In the genomic region with DNA sequence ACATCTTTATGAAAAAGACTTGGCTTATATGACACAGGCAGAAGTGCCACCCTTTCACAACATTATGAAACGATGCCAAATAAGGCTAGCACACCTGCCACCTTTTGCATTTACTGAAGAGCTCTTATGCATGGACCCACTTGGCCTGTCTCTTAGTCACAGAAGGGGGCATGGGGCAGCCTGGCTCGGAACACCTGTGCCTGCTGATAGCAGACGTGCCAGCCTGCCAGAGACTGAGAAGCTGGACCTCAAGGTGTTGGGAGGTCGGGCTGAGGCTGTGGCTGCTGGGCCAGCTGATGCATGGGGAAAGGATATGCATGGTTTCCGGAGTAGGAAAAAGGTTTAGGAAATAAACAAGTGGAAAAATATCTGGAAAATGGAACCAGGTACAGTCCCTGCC, we compare ENCODE assay signal across 16 cellular contexts. TPM values are rescaled to one million over a fixed set of nuclear protein-coding genes. Genes with fewer than 3 reads are reported as not detected.
DNase-seq lines count a peak whose midpoint lies in the region; ATAC-seq and TF ChIP-seq lines count a peak whose summit lies in the region.
"Had no signal": no experiment of that assay in that cellular context is flagged by ENCODE, and none has a peak within 500 bp of the region (broad histone marks: within the 10 kb centered on the region; RNA-seq: fewer than 3 reads in every experiment).

No MANE protein-coding gene starts in this region.

- WGBS in heart right ventricle, 2 donors = 57 to 58% methylated on average over 5 of the region's 5 CpGs
- WGBS in right cardiac atrium = 59% methylated on average over 5 of the region's 5 CpGs
- 70% methylated on average over 5 of the region's 5 CpGs for WGBS in hepatocyte (ENCODE audit: low lambda C conversion rate, missing lambda C conversion rate)

- H3K27ac ChIP-seq in heart right ventricle (peak overlapping the region in 6 of 10 donors; percentile 19 to 89 (median 84)), right cardiac atrium (ENCODE audit: low read length) (no peak overlapping the region), hepatocyte (peak overlapping the region; percentile 93), vagina (peak overlapping the region; percentile 16)
- H3K27ac ChIP-seq: A549, epithelial cell of prostate had no signal

- DNase-seq in heart right ventricle (no peak), right cardiac atrium (no peak), NCI-H345 treated with DMSO at 0.1 percent for 48 hours (lab: John Stamatoyannopoulos, UW; ENCODE audit: unreplicated experiment) (peak; percentile 97), hepatocyte (ENCODE audit: low spot score) (no peak), vagina (ENCODE audit: extremely low spot score in 2 of 2) (peak in 1 of 2 donors; percentile 76), BE2C (no peak), H4 (ENCODE audit: low spot score) (no peak)
- DNase-seq in effector memory CD8-positive, alpha-beta T cell = no peak
- DNase-seq: activated T-cell treated with anti-CD3 and anti-CD28 coated beads, Interleukin-2, amount 50 U/mL, for 24 hours; Caco-2; NCI-H1694 treated with DMSO at 0.1 percent for 48 hours; stimulated activated naive CD4-positive, alpha-beta T cell had no signal

- TF ChIP-seq CTCF in heart right ventricle (IDR thresholded peaks at IDR 0.05) (no peak), hepatocyte (IDR thresholded peaks at IDR 0.05; ENCODE audit: poor library complexity) (no peak), vagina (IDR thresholded peaks at IDR 0.05) (no peak), BE2C (IDR thresholded peaks at IDR 0.05; ENCODE audit: low read depth, low read length) (no peak)

- H3K9me3 ChIP-seq in heart right ventricle (peaks cover 0 to 2% (median 0%) of the 10 kb centered on the region in 11 donors), right cardiac atrium (ENCODE audit: control insufficient read depth, low read length) (no peaks in the 10 kb centered on the region), hepatocyte (ENCODE audit: low read depth) (no peaks in the 10 kb centered on the region), vagina (no peaks in the 10 kb centered on the region), BE2C (no peaks in the 10 kb centered on the region)
- H3K9me3 ChIP-seq: A549, Caco-2 had no signal

- H3K27me3 ChIP-seq in heart right ventricle (no peaks in the 10 kb centered on the region), right cardiac atrium (ENCODE audit: control insufficient read depth, insufficient read depth) (no peaks in the 10 kb centered on the region), hepatocyte (no peaks in the 10 kb centered on the region), vagina (no peaks in the 10 kb centered on the region), BE2C (no peaks in the 10 kb centered on the region)

- ATAC-seq in heart right ventricle (no peak), right cardiac atrium (no peak)
- no peak for ATAC-seq in effector memory CD8-positive, alpha-beta T cell (replicated peaks)
- ATAC-seq: A549, HCT116 had no signal

- no peak overlapping the region for H3K27ac Mint-ChIP-seq in effector memory CD8-positive, alpha-beta T cell
- H3K27ac Mint-ChIP-seq: activated T-cell treated with anti-CD3 and anti-CD28 coated beads, Interleukin-2, amount 50 U/mL, for 24 hours had no signal

- no peaks in the 10 kb centered on the region for H4K20me1 ChIP-seq in hepatocyte (ENCODE audit: insufficient read depth, poor library complexity, severe bottlenecking)

- intact Hi-C loops in heart right ventricle (cut with DNase I) (loop anchor here in 1 of 10 donors (5.0 kb wide), 1 partner anchor 71 kb away; no protein-coding TSS in a partner anchor), right cardiac atrium (cut with DNase I) (no loop called here), vagina (cut with DNase I) (no loop called here)

- H3K79me2 ChIP-seq in hepatocyte = no peaks in the 10 kb centered on the region

- H3K9me3 Mint-ChIP-seq in effector memory CD8-positive, alpha-beta T cell = no peaks in the 10 kb centered on the region
- H3K9me3 Mint-ChIP-seq: activated T-cell treated with anti-CD3 and anti-CD28 coated beads, Interleukin-2, amount 50 U/mL, for 24 hours; neural crest cell had no signal

- H3K4me1 Mint-ChIP-seq in effector memory CD8-positive, alpha-beta T cell (ENCODE audit: low read depth in 2 of 2) = peaks cover 21 to 24% of the 10 kb centered on the region in 2 donors

- H3K4me2 ChIP-seq in hepatocyte = no peak overlapping the region
- H3K4me2 ChIP-seq: A549 had no signal

- H3K4me3 Mint-ChIP-seq in effector memory CD8-positive, alpha-beta T cell = no peak overlapping the region
- H3K4me3 Mint-ChIP-seq: activated T-cell treated with anti-CD3 and anti-CD28 coated beads, Interleukin-2, amount 50 U/mL, for 24 hours; neural crest cell had no signal

- no peaks in the 10 kb centered on the region for H3K36me3 Mint-ChIP-seq in effector memory CD8-positive, alpha-beta T cell (ENCODE audit: insufficient read depth)

- H3K9me2 ChIP-seq in hepatocyte (replicated peaks; ENCODE audit: insufficient read depth) = no peaks in the 10 kb centered on the region

- H3K4me3 ChIP-seq in heart right ventricle (no peak overlapping the region), right cardiac atrium (ENCODE audit: low read length) (no peak overlapping the region), hepatocyte (no peak overlapping the region), vagina (no peak overlapping the region), BE2C (ENCODE audit: low read depth, low read length) (no peak overlapping the region)
- H3K4me3 ChIP-seq: A549 had no signal

- peaks cover 11 to 66% (median 46%) of the 10 kb centered on the region in 9 donors for H3K4me1 ChIP-seq in heart right ventricle
- peaks cover 16% of the 10 kb centered on the region for H3K4me1 ChIP-seq in right cardiac atrium (ENCODE audit: control insufficient read depth, insufficient read depth, low read length)
- H3K4me1 ChIP-seq in hepatocyte (ENCODE audit: insufficient read depth) = peaks cover 41% of the 10 kb centered on the region
- H3K4me1 ChIP-seq in vagina = peaks cover 19% of the 10 kb centered on the region
- no peaks in the 10 kb centered on the region for H3K4me1 ChIP-seq in BE2C

- no peaks in the 10 kb centered on the region for H3K36me3 ChIP-seq in heart right ventricle
- no peaks in the 10 kb centered on the region for H3K36me3 ChIP-seq in hepatocyte (replicated peaks; ENCODE audit: insufficient read depth, low read depth)
- no peaks in the 10 kb centered on the region for H3K36me3 ChIP-seq in vagina
- no peaks in the 10 kb centered on the region for H3K36me3 ChIP-seq in BE2C

- H2AFZ ChIP-seq in hepatocyte = no peak overlapping the region

- no peak for TF ChIP-seq POLR2A in vagina (IDR thresholded peaks at IDR 0.05)

- no peaks in the 10 kb centered on the region for H3K27me3 Mint-ChIP-seq in effector memory CD8-positive, alpha-beta T cell
- H3K27me3 Mint-ChIP-seq: activated T-cell treated with anti-CD3 and anti-CD28 coated beads, Interleukin-2, amount 50 U/mL, for 24 hours had no signal

RNA-seq across cellular contexts. Expression of gene RCAN1, which starts 21.5 kb away (rescaled TPM):
- total RNA-seq in heart right ventricle (100 to 1,000 TPM in 3 of 10 donors, 10 to 100 TPM in 7; 30.8 to 389 (median 62.2) TPM), right cardiac atrium (10 to 100 TPM; 26.7 to 39.7 (median 30.7) TPM), hepatocyte (98.2 and 113 TPM in 2 replicates), vagina (29.2 TPM)
- polyA plus RNA-seq in heart right ventricle (10 to 100 TPM; 24.1 to 62.2 TPM), right cardiac atrium (32.4 TPM), hepatocyte (79.4 and 98.9 TPM in 2 replicates)
- 12.2 TPM for polyA plus RNA-seq in BE2C (2012; ENCODE audit: insufficient read depth, insufficient read length, low read depth)
- total RNA-seq in H4 (2014; rRNA removed; shearing (Covaris generic)) = 43.7 and 52.2 TPM in 2 replicates
